In the genomic region with DNA sequence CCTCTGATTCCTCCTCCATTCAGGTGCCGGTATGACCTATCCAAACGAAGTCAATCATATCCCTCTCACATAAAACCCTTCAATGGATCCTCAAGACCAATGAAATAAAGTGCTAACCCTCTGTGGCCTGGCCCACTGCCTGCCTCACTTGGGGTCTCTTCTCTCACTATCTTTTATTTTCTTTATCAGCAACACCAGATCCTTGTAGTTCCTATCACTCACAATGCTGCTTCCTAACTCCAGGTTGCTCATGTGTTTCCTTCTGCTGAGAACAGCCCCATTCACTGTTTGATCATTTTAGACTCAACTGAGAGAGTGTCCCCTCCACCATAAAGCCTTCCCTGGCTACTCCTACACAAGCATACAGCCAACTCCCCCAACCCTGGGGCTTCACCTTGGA, we compare ENCODE assay signal across 31 cellular contexts.
"Had no signal": no experiment of that assay in that cellular context is flagged by ENCODE, and none has a peak within 500 bp of the region (broad histone marks: within the 10 kb centered on the region; RNA-seq: fewer than 3 reads in every experiment).

No MANE protein-coding gene starts in this region.

- ATAC-seq: mucosa of descending colon; naive thymus-derived CD4-positive, alpha-beta T cell; natural killer cell treated with Interleukin-12 subunit alpha and Interleukin-12 subunit beta and Interleukin-15 and Interleukin-18, amount 100 ng/mL, for 72 hours; right cardiac atrium; sciatic nerve; stimulated activated naive B cell treated with anti-CD40 and anti-IgM and Interleukin-4, amounts not matched to agents 10 μg/mL and 1 μg/mL and 100 μg/mL, for 72 hours; stimulated activated naive CD8-positive, alpha-beta T cell treated with anti-CD3 and anti-CD28 coated beads, Interleukin-15, Interleukin-2, amounts not matched to agents 100 U/mL and 50 U/mL, for 24 hours; upper lobe of right lung had no signal

- H3K9me3 ChIP-seq: left ventricle myocardium inferior, mucosa of descending colon, neutrophil, ovary, stomach, testis, thyroid gland, transverse colon, upper lobe of right lung, uterus had no signal

- H3K4me3 ChIP-seq: left ventricle myocardium inferior, lung, mucosa of descending colon, ovary, skin epidermis, stomach, testis, thyroid gland, transverse colon, upper lobe of right lung, uterus had no signal

- H3K4me1 ChIP-seq: stomach, testis, thyroid gland, uterus had no signal

- H3K36me3 ChIP-seq: left ventricle myocardium inferior, neutrophil, ovary, stomach, thyroid gland, transverse colon, upper lobe of right lung, uterus had no signal

- H3K4me1 Mint-ChIP-seq: immature natural killer cell; naive thymus-derived CD4-positive, alpha-beta T cell; neural crest cell; stimulated activated naive B cell treated with anti-CD40 and anti-IgM and Interleukin-4, amounts not matched to agents 10 μg/mL and 1 μg/mL and 100 μg/mL, for 72 hours had no signal

- H3K4me3 Mint-ChIP-seq: immature natural killer cell; memory B cell; naive thymus-derived CD4-positive, alpha-beta T cell; natural killer cell treated with Interleukin-12 subunit alpha and Interleukin-12 subunit beta and Interleukin-15 and Interleukin-18, amount 100 ng/mL, for 72 hours; neural crest cell; stimulated activated naive B cell treated with anti-CD40 and anti-IgM and Interleukin-4, amounts not matched to agents 10 μg/mL and 1 μg/mL and 100 μg/mL, for 72 hours had no signal

- H3K9me3 Mint-ChIP-seq: memory B cell; naive thymus-derived CD4-positive, alpha-beta T cell; neural crest cell; stimulated activated naive B cell treated with anti-CD40 and anti-IgM and Interleukin-4, amounts not matched to agents 10 μg/mL and 1 μg/mL and 100 μg/mL, for 72 hours had no signal

- H3K27ac Mint-ChIP-seq: immature natural killer cell; memory B cell; naive thymus-derived CD4-positive, alpha-beta T cell; natural killer cell treated with Interleukin-12 subunit alpha and Interleukin-12 subunit beta and Interleukin-15 and Interleukin-18, amount 100 ng/mL, for 72 hours; progenitor cell of endocrine pancreas; stimulated activated naive B cell treated with anti-CD40 and anti-IgM and Interleukin-4, amounts not matched to agents 10 μg/mL and 1 μg/mL and 100 μg/mL, for 72 hours had no signal

- H3K27me3 Mint-ChIP-seq: progenitor cell of endocrine pancreas had no signal

- H3K27me3 ChIP-seq: neutrophil, ovary, stomach, testis, thyroid gland, transverse colon, upper lobe of right lung, uterus had no signal

- H3K36me3 Mint-ChIP-seq: immature natural killer cell; memory B cell; naive thymus-derived CD4-positive, alpha-beta T cell; natural killer cell treated with Interleukin-12 subunit alpha and Interleukin-12 subunit beta and Interleukin-15 and Interleukin-18, amount 100 ng/mL, for 72 hours; stimulated activated naive B cell treated with anti-CD40 and anti-IgM and Interleukin-4, amounts not matched to agents 10 μg/mL and 1 μg/mL and 100 μg/mL, for 72 hours had no signal

- DNase-seq: hypothalamus; immature natural killer cell; kidney; left ventricle myocardium inferior; midbrain; mucosa of descending colon; naive thymus-derived CD4-positive, alpha-beta T cell; occipital lobe; ovary; retina; right cardiac atrium; stimulated activated CD4-positive, alpha-beta T cell treated with anti-CD3 and anti-CD28 coated beads, Interleukin-12 subunit alpha, Interleukin-12 subunit beta, amount 100 ng/mL, for 4 hours; stimulated activated CD4-positive, alpha-beta T cell treated with anti-CD3 and anti-CD28 coated beads, Interleukin-15, amount 100 ng/mL, for 24 hours; stimulated activated CD4-positive, alpha-beta T cell treated with anti-CD3 and anti-CD28 coated beads, Interleukin-2, amount 100 ng/mL, for 24 hours; stimulated activated CD4-positive, alpha-beta T cell treated with anti-CD3 and anti-CD28 coated beads, Interleukin-4, amount 100 ng/mL, for 1 hour; stimulated activated naive B cell treated with anti-CD40 and anti-IgM and Interleukin-4, amounts not matched to agents 10 μg/mL and 1 μg/mL and 100 μg/mL, for 72 hours; stimulated activated naive CD8-positive, alpha-beta T cell treated with anti-CD3 and anti-CD28 coated beads, Interleukin-15, Interleukin-2, amounts not matched to agents 100 U/mL and 50 U/mL, for 24 hours; stomach; testis; thyroid gland; transverse colon; upper lobe of right lung; uterus had no signal

- H3K27ac ChIP-seq: left ventricle myocardium inferior, neutrophil, ovary, skin epidermis, stomach, testis, thyroid gland, transverse colon, upper lobe of right lung, uterus had no signal
